Comparison of ENCODE assay signal across 15 cellular contexts in genomic region chr4:74423101-74423500, GRCh38. TPM values are rescaled to one million over a fixed set of nuclear protein-coding genes. Genes with fewer than 3 reads are reported as not detected.
DNase-seq lines count a peak whose midpoint lies in the region; ATAC-seq and TF ChIP-seq lines count a peak whose summit lies in the region.
"Had no signal": no experiment of that assay in that cellular context is flagged by ENCODE, and none has a peak within 500 bp of the region (broad histone marks: within the 10 kb centered on the region; RNA-seq: fewer than 3 reads in every experiment).

No MANE protein-coding gene starts in this region.

- ATAC-seq in Panc1 (peak; percentile 79; the same call in 1 of the 2 replicates), gastroesophageal sphincter (no peak)
- ATAC-seq: activated CD8-positive, alpha-beta T cell treated with anti-CD3 and anti-CD28 coated beads for 36 hours; activated naive CD4-positive, alpha-beta T cell treated with anti-CD3 and anti-CD28 coated beads, Interleukin-2, amount 50 U/mL, for 72 hours; effector memory CD8-positive, alpha-beta T cell had no signal

- no peak overlapping the region for H3K27ac ChIP-seq in Panc1 (ENCODE audit: low read length)
- H3K27ac ChIP-seq in mesenchymal stem cell (ENCODE audit: low read length, poor library complexity, severe bottlenecking): no peak overlapping the region
- H3K27ac ChIP-seq in Karpas-422 (ENCODE audit: low read length): no peak overlapping the region
- no peak overlapping the region for H3K27ac ChIP-seq in gastroesophageal sphincter
- no peak overlapping the region for H3K27ac ChIP-seq in tibial nerve
- no peak overlapping the region for H3K27ac ChIP-seq in spleen
- H3K27ac ChIP-seq: skin epidermis had no signal

- POLR2A ChIA-PET in Panc1 (lab: Charles Lee): no interaction called here

- CTCF ChIA-PET in Panc1 (lab: Charles Lee): no interaction called here

- H3K14ac ChIP-seq in mesenchymal stem cell (ENCODE audit: low read length in 2 of 2): no peak overlapping the region

- no peak overlapping the region for H2BK12ac ChIP-seq in mesenchymal stem cell (ENCODE audit: low read length in 2 of 2)

- H2BK120ac ChIP-seq in mesenchymal stem cell (ENCODE audit: low read depth, low read length): no peak overlapping the region

- TF ChIP-seq CTCF in Panc1 (IDR thresholded peaks at IDR 0.05) (no peak), gastroesophageal sphincter (IDR thresholded peaks at IDR 0.05) (no peak), tibial nerve (IDR thresholded peaks at IDR 0.05) (no peak), spleen (IDR thresholded peaks at IDR 0.05 in 8 of 11, conservative IDR thresholded peaks at IDR 0.05 in 3 of 11) (no peak)

- no peak overlapping the region for H4K91ac ChIP-seq in mesenchymal stem cell (ENCODE audit: low read length)

- H3K4me3 ChIP-seq in Panc1 (ENCODE audit: low read depth in 2 of 2, low read length in 2 of 2) (no peak overlapping the region), mesenchymal stem cell (ENCODE audit: insufficient read depth in 1 of 2, low read depth in 1 of 2, low read length in 2 of 2) (no peak overlapping the region), Karpas-422 (ENCODE audit: low read length) (no peak overlapping the region), gastroesophageal sphincter (no peak overlapping the region), tibial nerve (no peak overlapping the region), spleen (no peak overlapping the region)
- H3K4me3 ChIP-seq: skin epidermis had no signal

- no peak for TF ChIP-seq EP300 in gastroesophageal sphincter (IDR thresholded peaks at IDR 0.05)
- no peak for TF ChIP-seq EP300 in tibial nerve (IDR thresholded peaks at IDR 0.05)

- no peaks in the 10 kb centered on the region for H3K79me1 ChIP-seq in mesenchymal stem cell (replicated peaks; ENCODE audit: low read length, poor library complexity, severe bottlenecking)

- H4K8ac ChIP-seq in mesenchymal stem cell (ENCODE audit: low read length): no peak overlapping the region

- H2BK5ac ChIP-seq in mesenchymal stem cell (ENCODE audit: low read depth, low read length, poor library complexity, severe bottlenecking): no peak overlapping the region

- no peak overlapping the region for H3K18ac ChIP-seq in mesenchymal stem cell (ENCODE audit: low read depth in 1 of 2, low read length in 2 of 2)

- H3K23ac ChIP-seq in mesenchymal stem cell (ENCODE audit: low read length in 2 of 2): no peak overlapping the region

- no TSS peak for BruUV-seq in Panc1 (replicated peaks; lab: Mats Ljungman, UMichigan)

- in situ Hi-C loops in Panc1 (cut with HindIII; ENCODE audit: low pct_unique_long_range_greater_than_20kb, low sequenced_read_pairs): no loop called here

- no CpG with 5 or more reads among the region's 1 CpG for WGBS in mesenchymal stem cell
- WGBS in gastroesophageal sphincter (ENCODE audit: low coverage in 1 of 2), 2 donors: 8 to 50% methylated on average over 1 of the region's 1 CpG
- WGBS in tibial nerve, 2 donors: 25 to 26% methylated on average over 1 of the region's 1 CpG
- 35 to 68% (median 48%) methylated on average over 1 of the region's 1 CpG for WGBS in spleen, 5 donors

- no peaks in the 10 kb centered on the region for H3K9me2 ChIP-seq in Karpas-422 (replicated peaks; ENCODE audit: insufficient read depth, low read length)

- H3K9me3 ChIP-seq in Panc1 (ENCODE audit: control insufficient read depth, insufficient read depth, low read depth, low read length): no peaks in the 10 kb centered on the region
- no peaks in the 10 kb centered on the region for H3K9me3 ChIP-seq in mesenchymal stem cell (ENCODE audit: control insufficient read depth, low read length)
- no peaks in the 10 kb centered on the region for H3K9me3 ChIP-seq in Karpas-422 (ENCODE audit: low read length)
- no peaks in the 10 kb centered on the region for H3K9me3 ChIP-seq in gastroesophageal sphincter
- no peaks in the 10 kb centered on the region for H3K9me3 ChIP-seq in tibial nerve
- no peaks in the 10 kb centered on the region for H3K9me3 ChIP-seq in spleen
- H3K9me3 ChIP-seq: BE2C had no signal

- H2AK5ac ChIP-seq in mesenchymal stem cell (ENCODE audit: low read length, severe bottlenecking): no peak overlapping the region

- H4K20me1 ChIP-seq in Karpas-422 (ENCODE audit: insufficient read depth, low read depth, low read length): no peaks in the 10 kb centered on the region

- no peaks in the 10 kb centered on the region; the same call in 1 of the 2 replicates for H3K4me1 ChIP-seq in Panc1 (ENCODE audit: control insufficient read depth, insufficient read depth, low read length)
- H3K4me1 ChIP-seq in mesenchymal stem cell (ENCODE audit: control insufficient read depth, insufficient read depth, low read depth, low read length): no peaks in the 10 kb centered on the region
- no peaks in the 10 kb centered on the region for H3K4me1 ChIP-seq in Karpas-422 (ENCODE audit: low read length)
- no peaks in the 10 kb centered on the region for H3K4me1 ChIP-seq in gastroesophageal sphincter
- H3K4me1 ChIP-seq in tibial nerve: no peaks in the 10 kb centered on the region
- H3K4me1 ChIP-seq in spleen: no peaks in the 10 kb centered on the region
- H3K4me1 ChIP-seq: BE2C had no signal

- no peaks in the 10 kb centered on the region for H3K79me2 ChIP-seq in Karpas-422 (ENCODE audit: low read length)

- DNase-seq in DMS53 (lab: John Stamatoyannopoulos, UW) (peak; percentile 55), Panc1 (ENCODE audit: low read depth, low spot score) (no peak), fibroblast of gingiva (ENCODE audit: low read depth) (peak; percentile 56), mesenchymal stem cell (peak; percentile 99), Karpas-422 (no peak), tibial nerve (ENCODE audit: low spot score in 2 of 2) (no peak), spleen (no peak)
- DNase-seq: activated CD8-positive, alpha-beta T cell treated with anti-CD3 and anti-CD28 coated beads for 36 hours; BE2C; effector memory CD8-positive, alpha-beta T cell; Kasumi-1 had no signal

- no peak overlapping the region for H3K4ac ChIP-seq in mesenchymal stem cell (ENCODE audit: low read depth in 1 of 2, low read length in 2 of 2)

- no peak overlapping the region for H2AFZ ChIP-seq in mesenchymal stem cell (ENCODE audit: low read depth, low read length)
- H2AFZ ChIP-seq in Karpas-422 (ENCODE audit: low read length): no peak overlapping the region

- intact Hi-C loops in Panc1 (cut with micrococcal nuclease; ENCODE audit: unreplicated experiment) (no loop called here), spleen (cut with DNase I; ENCODE audit: low total_unique reads) (no loop called here)

- TF ChIP-seq POLR2A in gastroesophageal sphincter (IDR thresholded peaks at IDR 0.05) (no peak), tibial nerve (IDR thresholded peaks at IDR 0.05) (no peak), spleen (IDR thresholded peaks at IDR 0.05) (no peak)

- H3K4me2 ChIP-seq in mesenchymal stem cell (ENCODE audit: low read length, poor library complexity, severe bottlenecking): no peak overlapping the region
- no peak overlapping the region for H3K4me2 ChIP-seq in Karpas-422 (ENCODE audit: low read depth, low read length, poor library complexity, severe bottlenecking)

- H3K36me3 ChIP-seq in Panc1 (ENCODE audit: control insufficient read depth, insufficient read depth, low read length) (no peaks in the 10 kb centered on the region), mesenchymal stem cell (ENCODE audit: control insufficient read depth in 1 of 2, insufficient read depth in 2 of 2, low read depth in 1 of 2, low read length in 2 of 2) (no peaks in the 10 kb centered on the region), Karpas-422 (ENCODE audit: insufficient read depth, low read length) (no peaks in the 10 kb centered on the region), gastroesophageal sphincter (no peaks in the 10 kb centered on the region), tibial nerve (no peaks in the 10 kb centered on the region), spleen (no peaks in the 10 kb centered on the region)
- H3K36me3 ChIP-seq: BE2C had no signal

- no peak overlapping the region for H2BK15ac ChIP-seq in mesenchymal stem cell (ENCODE audit: low read depth, poor library complexity, severe bottlenecking)

- no peak overlapping the region for H3K9ac ChIP-seq in mesenchymal stem cell (ENCODE audit: low read length)
- no peak overlapping the region for H3K9ac ChIP-seq in Karpas-422 (ENCODE audit: low read length)

- H3K27me3 ChIP-seq in Panc1 (ENCODE audit: control insufficient read depth, insufficient read depth, low read length) (no peaks in the 10 kb centered on the region), mesenchymal stem cell (ENCODE audit: control insufficient read depth in 1 of 2, insufficient read depth in 1 of 2, low read length in 2 of 2) (no peaks in the 10 kb centered on the region), Karpas-422 (ENCODE audit: low read length) (no peaks in the 10 kb centered on the region), gastroesophageal sphincter (no peaks in the 10 kb centered on the region), tibial nerve (no peaks in the 10 kb centered on the region), spleen (replicated peaks in 1 of 7) (no peaks in the 10 kb centered on the region)
- H3K27me3 ChIP-seq: BE2C had no signal

RNA-seq across cellular contexts. Expression of gene AREG, which starts 21.8 kb away (rescaled TPM):
- total RNA-seq in Panc1 (2021; ENCODE audit: unreplicated experiment) (0.54 TPM), gastroesophageal sphincter (1 to 10 TPM; 2.2 to 7.3 (median 3.4) TPM), tibial nerve (10 to 100 TPM in 1 of 4 donors, 1 to 10 TPM in 3; 4.0 to 12.9 (median 7.2) TPM), spleen (10 to 100 TPM in 3 of 7 donors, 1 to 10 TPM in 3, under 1 TPM in 1; 0.57 to 37.4 (median 5.4) TPM)
- 0.18 TPM for polyA plus RNA-seq in Panc1 (2012; ENCODE audit: insufficient read length)
- polyA plus RNA-seq in mesenchymal stem cell (2013, experiment 1 of 2): 9.6 TPM
- polyA plus RNA-seq in mesenchymal stem cell (2013, experiment 2 of 2): 10.5 TPM
- not detected in 2 replicates for total RNA-seq in Karpas-422 (2014; rRNA removed; shearing (Covaris generic); ENCODE audit: low replicate concordance)
- polyA plus RNA-seq in spleen: 1 to 10 TPM in 1 of 3 donors, under 1 TPM in 2; 0.51 to 5.6 (median 0.63) TPM
- total RNA-seq: OCI-LY7 had no signal

RNA-seq across cellular contexts. Expression of gene EREG, which starts 58.2 kb away (rescaled TPM):
- total RNA-seq in Panc1 (2021; ENCODE audit: unreplicated experiment) (2.1 TPM), gastroesophageal sphincter (1 to 10 TPM; 2.4 to 7.8 (median 4.8) TPM), tibial nerve (under 1 TPM in 2 of 4 donors, not detected in 2; 0.20 to 0.21 TPM), spleen (10 to 100 TPM in 1 of 7 donors, 1 to 10 TPM in 3, under 1 TPM in 3; 0.13 to 12.3 (median 1.3) TPM)
- 0.58 TPM for polyA plus RNA-seq in Panc1 (2012; ENCODE audit: insufficient read length)
- 3.8 TPM for polyA plus RNA-seq in mesenchymal stem cell (2013, experiment 1 of 2)
- 4.0 TPM for polyA plus RNA-seq in mesenchymal stem cell (2013, experiment 2 of 2)
- total RNA-seq in Karpas-422 (2014; rRNA removed; shearing (Covaris generic); ENCODE audit: low replicate concordance): not detected in 2 replicates
- polyA plus RNA-seq in spleen: under 1 TPM; 0.03 to 0.17 (median 0.07) TPM
- total RNA-seq: activated CD8-positive, alpha-beta T cell treated with anti-CD3 and anti-CD28 coated beads for 36 hours; OCI-LY7 had no signal

Comparison
In these comparisons a context has a peak if more than half of its experiments do, and no peak if none do; other contexts are left out.
1. DNase-seq: peak in DMS53 (single experiment), fibroblast of gingiva (single experiment) and mesenchymal stem cell (single experiment); none in Panc1 (single experiment), Karpas-422 (single experiment), tibial nerve (0 of 2) and spleen (single experiment).